ENCODE assay signal across 22 cellular contexts in the genomic region with DNA sequence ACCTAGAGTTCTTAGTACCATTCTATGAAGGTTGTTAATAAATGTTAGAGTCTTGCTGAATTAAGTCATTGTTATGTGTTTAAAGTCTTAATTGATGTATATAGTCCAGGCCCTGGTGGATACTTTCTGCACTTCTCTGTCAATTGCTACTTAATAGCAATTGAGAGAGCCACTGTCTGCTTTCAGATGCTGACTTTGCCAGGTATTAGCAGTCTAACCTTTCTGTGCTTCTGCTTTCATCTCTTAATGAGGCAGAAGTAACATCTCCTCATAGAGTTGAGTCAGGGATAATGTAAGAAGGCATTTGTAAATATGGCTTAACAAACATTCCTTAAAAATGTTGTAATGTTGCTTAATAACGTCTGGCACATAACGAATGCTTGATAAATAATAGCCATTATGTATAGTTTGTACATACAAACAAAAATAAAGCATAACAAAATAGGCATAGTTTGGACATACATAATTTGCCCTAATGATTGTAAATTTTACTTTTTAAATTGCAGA.
"Had no signal": no experiment of that assay in that cellular context is flagged by ENCODE, and none has a peak within 500 bp of the region (broad histone marks: within the 10 kb centered on the region; RNA-seq: fewer than 3 reads in every experiment).

No MANE protein-coding gene starts in this region.

- H3K27ac ChIP-seq: cardiac muscle cell, ovary, psoas muscle, skin epidermis, thoracic aorta had no signal

- H3K4me3 Mint-ChIP-seq: activated CD4-positive, alpha-beta T cell treated with anti-CD3 and anti-CD28 coated beads, Interleukin-2, amount 10 ng/mL, durations not matched to agents 24 days and 14 days; activated naive CD4-positive, alpha-beta T cell treated with anti-CD3 and anti-CD28 coated beads, Interleukin-2, amount 50 U/mL, for 24 hours; effector memory CD8-positive, alpha-beta T cell; immature natural killer cell; memory B cell; natural killer cell had no signal

- H3K27ac Mint-ChIP-seq: activated CD4-positive, alpha-beta T cell treated with anti-CD3 and anti-CD28 coated beads, Interleukin-2, amount 10 ng/mL, durations not matched to agents 24 days and 14 days; effector memory CD8-positive, alpha-beta T cell; immature natural killer cell; memory B cell; natural killer cell had no signal

- H3K9me3 Mint-ChIP-seq: activated CD4-positive, alpha-beta T cell treated with anti-CD3 and anti-CD28 coated beads, Interleukin-2, amount 10 ng/mL, durations not matched to agents 24 days and 14 days; activated naive CD4-positive, alpha-beta T cell treated with anti-CD3 and anti-CD28 coated beads, Interleukin-2, amount 50 U/mL, for 24 hours; effector memory CD8-positive, alpha-beta T cell; immature natural killer cell; memory B cell; natural killer cell had no signal

- H3K36me3 Mint-ChIP-seq: immature natural killer cell, memory B cell, natural killer cell had no signal

- H3K27me3 Mint-ChIP-seq: activated CD4-positive, alpha-beta T cell treated with anti-CD3 and anti-CD28 coated beads, Interleukin-2, amount 10 ng/mL, durations not matched to agents 24 days and 14 days; activated naive CD4-positive, alpha-beta T cell treated with anti-CD3 and anti-CD28 coated beads, Interleukin-2, amount 50 U/mL, for 24 hours; effector memory CD8-positive, alpha-beta T cell had no signal

- H3K4me1 Mint-ChIP-seq: memory B cell had no signal

- H3K9me3 ChIP-seq: ovary, psoas muscle, stomach, thoracic aorta had no signal

- H3K4me3 ChIP-seq: cardiac muscle cell, ovary, psoas muscle, skin epidermis, stomach, thoracic aorta had no signal

- DNase-seq: activated CD4-positive, alpha-beta T cell treated with anti-CD3 and anti-CD28 coated beads, Interleukin-2, amount 10 ng/mL, durations not matched to agents 24 days and 14 days; activated CD8-positive, alpha-beta memory T cell treated with anti-CD3 and anti-CD28 coated beads, Interleukin-2, amount 50 U/mL, for 4 hours; activated gamma-delta T cell; activated T-cell treated with anti-CD3 and anti-CD28 coated beads, Interleukin-2, amount 50 U/mL, for 48 hours; amniotic stem cell; effector memory CD8-positive, alpha-beta T cell; immature natural killer cell; left ventricle myocardium superior; natural killer cell; ovary; psoas muscle; right cardiac atrium; stimulated activated CD4-positive, alpha-beta T cell treated with anti-CD3 and anti-CD28 coated beads, Interleukin-15, amount 100 ng/mL, for 24 hours; stimulated activated CD4-positive, alpha-beta T cell treated with anti-CD3 and anti-CD28 coated beads, Interleukin-2, amount 100 ng/mL, for 48 hours; stomach; T-helper 1 cell; T1000 had no signal

- H3K4me1 ChIP-seq: psoas muscle, stomach had no signal

- H3K36me3 ChIP-seq: cardiac muscle cell, ovary, stomach, thoracic aorta had no signal

- ATAC-seq: effector memory CD8-positive, alpha-beta T cell; left ventricle myocardium superior; natural killer cell; psoas muscle; right cardiac atrium had no signal

- H3K27me3 ChIP-seq: cardiac muscle cell, ovary, stomach had no signal
